ENCODE assay signal across 8 cellular contexts in genomic region chr6:40319124-40319523, GRCh38.
"Had no signal": no experiment of that assay in that cellular context is flagged by ENCODE, and none has a peak within 500 bp of the region (broad histone marks: within the 10 kb centered on the region; RNA-seq: fewer than 3 reads in every experiment).

No MANE protein-coding gene starts in this region.

- ATAC-seq: GM23338 had no signal

- H3K4me2 ChIP-seq: GM23338 had no signal

- DNase-seq: H9, HCEC 1CT, HFFc6, KG1 had no signal

- H2AFZ ChIP-seq: GM23338 had no signal

- H3K4me3 ChIP-seq: GM23338 had no signal

- FAIRE-seq: H1, H54, HTR-8/SVneo had no signal
